ENCODE assay signal across 15 cellular contexts in genomic region chr13:45142440-45143345, GRCh38. TPM values are rescaled to one million over a fixed set of nuclear protein-coding genes. Genes with fewer than 3 reads are reported as not detected.
DNase-seq lines count a peak whose midpoint lies in the region; ATAC-seq and TF ChIP-seq lines count a peak whose summit lies in the region.
"Had no signal": no experiment of that assay in that cellular context is flagged by ENCODE, and none has a peak within 500 bp of the region (broad histone marks: within the 10 kb centered on the region; RNA-seq: fewer than 3 reads in every experiment).

No MANE protein-coding gene starts in this region.

- no peaks in the 10 kb centered on the region for H3K4me1 ChIP-seq in endodermal cell (ENCODE audit: control insufficient read depth, insufficient read depth, low read length)

- DNase-seq in DMS79 (lab: John Stamatoyannopoulos, UW) (peak; percentile 17), NCI-H69 (lab: John Stamatoyannopoulos, UW) (peak; percentile 26), endodermal cell (no peak), pons (ENCODE audit: low spot score) (peak; percentile 69), activated gamma-delta T cell treated with Interleukin-2 at 50 U/mL for 16 hours (no peak), NCI-H2081 treated with DMSO at 0.1 percent for 48 hours (lab: John Stamatoyannopoulos, UW) (no peak)
- no peak for DNase-seq in activated naive CD4-positive, alpha-beta T cell treated with Interleukin-2 at 50 U/mL for 16 hours
- DNase-seq: activated T-cell treated with anti-CD3 and anti-CD28 coated beads, Interleukin-2, amount 50 U/mL, for 24 hours; CD4-positive, CD25-positive, alpha-beta regulatory T cell; NCI-H446 treated with DMSO at 0.1 percent for 48 hours; stimulated activated CD4-positive, alpha-beta T cell treated with anti-CD3 and anti-CD28 coated beads, Interleukin-15, amount 100 ng/mL, for 24 hours had no signal

- H3K4me1 Mint-ChIP-seq in endodermal cell: peaks cover 16% of the 10 kb centered on the region

- no peak for TF ChIP-seq CTCF in endodermal cell (conservative IDR thresholded peaks at IDR 0.05)

- no peaks in the 10 kb centered on the region for H3K9me3 ChIP-seq in endodermal cell (ENCODE audit: control insufficient read depth, low read length)

- 94 to 100% methylated on average over 1 to 4 of the region's 4 CpGs for WGBS in endodermal cell (ENCODE audit: insufficient coverage in 1 of 2, insufficient read length in 1 of 2), 2 experiments

- no peak overlapping the region for H3K4me3 Mint-ChIP-seq in endodermal cell
- H3K4me3 Mint-ChIP-seq: activated T-cell treated with anti-CD3 and anti-CD28 coated beads, Interleukin-2, amount 50 U/mL, for 24 hours; CD4-positive, CD25-positive, alpha-beta regulatory T cell had no signal

- H3K27ac Mint-ChIP-seq in endodermal cell: peak overlapping the region; percentile 4
- H3K27ac Mint-ChIP-seq: activated T-cell treated with anti-CD3 and anti-CD28 coated beads, Interleukin-2, amount 50 U/mL, for 24 hours had no signal

- peaks cover 24% of the 10 kb centered on the region for H3K36me3 ChIP-seq in endodermal cell (ENCODE audit: control insufficient read depth, insufficient read depth, low read length)

- H3K9ac ChIP-seq in endodermal cell (ENCODE audit: extremely low read depth, low read length, poor library complexity, severe bottlenecking): no peak overlapping the region

- no peak overlapping the region for H3K4me3 ChIP-seq in endodermal cell (ENCODE audit: low read length)

- H3K27ac ChIP-seq in endodermal cell (ENCODE audit: low read depth, low read length): no peak overlapping the region

- H3K27me3 Mint-ChIP-seq in endodermal cell (ENCODE audit: insufficient read depth): no peaks in the 10 kb centered on the region
- H3K27me3 Mint-ChIP-seq: activated T-cell treated with anti-CD3 and anti-CD28 coated beads, Interleukin-2, amount 50 U/mL, for 24 hours; CD4-positive, CD25-positive, alpha-beta regulatory T cell had no signal

- H3K9me3 Mint-ChIP-seq in endodermal cell: no peaks in the 10 kb centered on the region
- H3K9me3 Mint-ChIP-seq: activated T-cell treated with anti-CD3 and anti-CD28 coated beads, Interleukin-2, amount 50 U/mL, for 24 hours; CD4-positive, CD25-positive, alpha-beta regulatory T cell had no signal

- H3K36me3 Mint-ChIP-seq in endodermal cell (ENCODE audit: low read depth): peaks cover 19% of the 10 kb centered on the region

- no peaks in the 10 kb centered on the region for H3K27me3 ChIP-seq in endodermal cell (ENCODE audit: control insufficient read depth, insufficient read depth, low read length, poor library complexity, severe bottlenecking)

- ATAC-seq in HG03196 (IDR thresholded peaks at IDR 0.05; ENCODE audit: unreplicated experiment): no peak

RNA-seq across cellular contexts. Expression of gene GTF2F2, which starts 22.4 kb away (rescaled TPM):
- total RNA-seq in endodermal cell: 10 to 100 TPM; 27.0 to 27.4 TPM
- 31.8 TPM for polyA plus RNA-seq in endodermal cell (2013, experiment 1 of 2)
- 32.7 TPM for polyA plus RNA-seq in endodermal cell (2013, experiment 2 of 2)

RNA-seq across cellular contexts. Expression of gene KCTD4, which starts 58.2 kb away (rescaled TPM):
- not detected for total RNA-seq in endodermal cell
- polyA plus RNA-seq in endodermal cell (2013, experiment 1 of 2): not detected
- not detected for polyA plus RNA-seq in endodermal cell (2013, experiment 2 of 2)
- total RNA-seq: CD4-positive, CD25-positive, alpha-beta regulatory T cell; kidney epithelial cell; subcutaneous adipose tissue; T-helper 2 cell treated with Interferon-gamma antibody and Interleukin-4, amounts not matched to agents 100 ng/mL and 5 ng/mL, for 36 hours had no signal

Comparison
In these comparisons a context has a peak if more than half of its experiments do, and no peak if none do; other contexts are left out.
1. DNase-seq: peak in DMS79 (single experiment), NCI-H69 (single experiment) and pons (single experiment); none in endodermal cell (single experiment), activated naive CD4-positive, alpha-beta T cell treated with Interleukin-2 at 50 U/mL for 16 hours (single experiment), activated gamma-delta T cell treated with Interleukin-2 at 50 U/mL for 16 hours (single experiment) and NCI-H2081 treated with DMSO at 0.1 percent for 48 hours (single experiment).